ENCODE assay signal across 19 cellular contexts in genomic region chr6:14550817-14551216, GRCh38.
DNase-seq lines count a peak whose midpoint lies in the region; ATAC-seq, FAIRE-seq and TF ChIP-seq lines count a peak whose summit lies in the region.
"Had no signal": no experiment of that assay in that cellular context is flagged by ENCODE, and none has a peak within 500 bp of the region (broad histone marks: within the 10 kb centered on the region; RNA-seq: fewer than 3 reads in every experiment).

No MANE protein-coding gene starts in this region.

- H3K27ac ChIP-seq in K562 (ENCODE audit: extremely low read depth, low read depth, low read length) (no peak overlapping the region), testis (no peak overlapping the region)
- H3K27ac ChIP-seq: pancreas had no signal

- TF ChIP-seq EP300 in K562 (IDR thresholded peaks at IDR 0.05; ENCODE audit: low read length) = no peak

- TF ChIP-seq POLR2A in K562 (conservative IDR thresholded peaks at IDR 0.05) (no peak), testis (IDR thresholded peaks at IDR 0.05) (no peak)

- H3K9me3 ChIP-seq in K562 (replicated peaks; ENCODE audit: control insufficient read depth, insufficient read depth, low read depth, low read length) = no peaks in the 10 kb centered on the region
- H3K9me3 ChIP-seq in testis = no peaks in the 10 kb centered on the region
- H3K9me3 ChIP-seq: pancreas had no signal

- 4% methylated on average over 3 of the region's 3 CpGs for WGBS in K562 (ENCODE audit: insufficient coverage, low coverage, missing lambda C conversion rate)
- WGBS in testis, 2 donors = 31 to 43% methylated on average over 3 of the region's 3 CpGs

- ATAC-seq in K562 (no peak), left ventricle myocardium superior (peak; percentile 98), HG02571 (IDR thresholded peaks at IDR 0.05; ENCODE audit: unreplicated experiment) (no peak)
- ATAC-seq: GM12878, GM23338, left lobe of liver had no signal

- no peaks in the 10 kb centered on the region for H4K20me1 ChIP-seq in K562 (replicated peaks; ENCODE audit: control insufficient read depth, insufficient read depth, low read length)

- in situ Hi-C loops in K562 (cut with MboI) = no loop called here

- intact Hi-C loops in K562 (cut with micrococcal nuclease) (no loop called here), left ventricle myocardium superior (cut with micrococcal nuclease) (no loop called here), testis (cut with DNase I; ENCODE audit: low total_unique reads) (no loop called here)

- no peaks in the 10 kb centered on the region for H3K9me1 ChIP-seq in K562 (ENCODE audit: control insufficient read depth, insufficient read depth, low read length)

- no peak overlapping the region for H3K4me2 ChIP-seq in K562 (ENCODE audit: insufficient read depth, low read length)
- H3K4me2 ChIP-seq: GM23338 had no signal

- H3K4me3 ChIP-seq in K562 (no peak overlapping the region), testis (no peak overlapping the region)
- H3K4me3 ChIP-seq: GM12878, GM23338, pancreas had no signal

- CTCF ChIA-PET in K562 (lab: Yijun Ruan, JAX; ENCODE audit: low intra/inter-chr PET ratio) = no interaction called here

- peak; percentile 27 for DNase-seq in NCI-H2171 treated with DMSO at 0.1 percent for 48 hours (lab: John Stamatoyannopoulos, UW)
- no peak for DNase-seq in NCI-H2171 (lab: John Stamatoyannopoulos, UW)
- no peak for DNase-seq in K562 (ENCODE audit: extremely low read depth in 1 of 4, low spot score in 3 of 4)
- peak; percentile 47 for DNase-seq in left ventricle myocardium superior
- DNase-seq in testis = peak; percentile 44
- no peak for DNase-seq in urothelium cell line (ENCODE audit: low spot score)
- no peak for DNase-seq in stimulated activated CD4-positive, alpha-beta T cell treated with anti-CD3 and anti-CD28 coated beads, Interleukin-1b, Interleukin-23, amount 100 ng/mL, for 48 hours
- DNase-seq: activated CD8-positive, alpha-beta memory T cell treated with anti-CD3 and anti-CD28 coated beads, Interleukin-2, amount 50 U/mL, for 4 hours; activated naive CD4-positive, alpha-beta T cell treated with anti-CD3 and anti-CD28 coated beads for 36 hours; CD8-positive, alpha-beta memory T cell; KG1; NCI-H1105 treated with DMSO at 0.1 percent for 48 hours; NCI-H2227 treated with DMSO at 0.1 percent for 48 hours; SHP77 treated with DMSO at 0.1 percent for 48 hours had no signal

- POLR2A ChIA-PET in K562 (lab: Yijun Ruan, JAX) = interaction anchor here (0.6 kb wide), 2 partner anchors 71 to 249 kb away, joined by 3 to 4 read pairs; no protein-coding TSS in a partner anchor

- no peak overlapping the region for H3K9ac ChIP-seq in K562 (ENCODE audit: insufficient read depth in 1 of 2, low read depth in 2 of 2, low read length in 2 of 2)

- no peaks in the 10 kb centered on the region for H3K79me2 ChIP-seq in K562 (ENCODE audit: control insufficient read depth, insufficient read depth, low read length)

- FAIRE-seq in K562 (lab: Jason Lieb, UNC) = no peak
- FAIRE-seq in urothelium cell line (lab: Jason Lieb, UNC) = no peak
- FAIRE-seq: GM12878, pancreas had no signal

- TF ChIP-seq CTCF in K562 (IDR thresholded peaks at IDR 0.05 in 2 of 3, conservative IDR thresholded peaks at IDR 0.05 in 1 of 3; ENCODE audit: insufficient read depth in 2 of 3, low read depth in 1 of 3, low read length in 3 of 3) = no peak
- no peak for TF ChIP-seq CTCF in testis (IDR thresholded peaks at IDR 0.05)

- no peaks in the 10 kb centered on the region for H3K4me1 ChIP-seq in K562 (replicated peaks in 1 of 2; ENCODE audit: control insufficient read depth in 2 of 2, insufficient read depth in 2 of 2, low read length in 2 of 2)
- peaks cover 6% of the 10 kb centered on the region for H3K4me1 ChIP-seq in testis
- H3K4me1 ChIP-seq: pancreas had no signal

- no peak overlapping the region for H2AFZ ChIP-seq in K562 (ENCODE audit: low read depth, low read length)
- H2AFZ ChIP-seq: GM23338 had no signal

- no peaks in the 10 kb centered on the region for H3K36me3 ChIP-seq in K562 (ENCODE audit: control insufficient read depth, insufficient read depth, low read length)
- H3K36me3 ChIP-seq in testis (ENCODE audit: low read depth, missing control alignments) = no peaks in the 10 kb centered on the region
- H3K36me3 ChIP-seq: pancreas had no signal

- peaks cover 0 to 10% of the 10 kb centered on the region in 2 experiments; a peak in 3 of 5 replicates for H3K27me3 ChIP-seq in K562 (ENCODE audit: control insufficient read depth in 2 of 2, insufficient read depth in 2 of 2, low read length in 2 of 2)
- H3K27me3 ChIP-seq in testis = no peaks in the 10 kb centered on the region
- H3K27me3 ChIP-seq: pancreas had no signal

- no TSS peak for BruUV-seq in K562 (replicated peaks; lab: Mats Ljungman, UMichigan)

- no peak for TF ChIP-seq RAD21 in K562 (CRISPR knock-in tag; conservative IDR thresholded peaks at IDR 0.05 in 1 of 2, IDR thresholded peaks at IDR 0.05 in 1 of 2)

TF ChIP-seq in K562, 482 proteins besides CTCF, POLR2A, EP300 and RAD21:
- TF ChIP-seq C11orf30 (IDR thresholded peaks at IDR 0.05; ENCODE audit: low read depth) (peak; percentile 63), ZNF316 (IDR thresholded peaks at IDR 0.05) (peak; percentile 70), RBM34 (IDR thresholded peaks at IDR 0.05; ENCODE audit: borderline replicate concordance, insufficient read depth, low read length) (no peak), ZNF232 (CRISPR knock-in tag; IDR thresholded peaks at IDR 0.05) (no peak)

Comparison
In these comparisons a context has a peak if more than half of its experiments do, and no peak if none do; other contexts are left out.
1. DNase-seq: peak in NCI-H2171 treated with DMSO at 0.1 percent for 48 hours (single experiment), left ventricle myocardium superior (single experiment) and testis (single experiment); none in NCI-H2171 (single experiment), K562 (0 of 4), urothelium cell line (single experiment) and stimulated activated CD4-positive, alpha-beta T cell treated with anti-CD3 and anti-CD28 coated beads, Interleukin-1b, Interleukin-23, amount 100 ng/mL, for 48 hours (single experiment).